Comparison of ENCODE assay signal across 8 cellular contexts in genomic region chr4:118850813-118851173, GRCh38. TPM values are rescaled to one million over a fixed set of nuclear protein-coding genes. Genes with fewer than 3 reads are reported as not detected.
A peak's percentile ranks its signal among the peaks of the same experiment; 100 is the strongest.
DNase-seq lines count a peak whose midpoint lies in the region; ATAC-seq lines count a peak whose summit lies in the region.

No MANE protein-coding gene starts in this region.

- peak overlapping the region; percentile 95 for H3K4me3 Mint-ChIP-seq in memory B cell

- H3K27ac Mint-ChIP-seq in activated naive CD4-positive, alpha-beta T cell treated with anti-CD3 and anti-CD28 coated beads, Interleukin-2, amount 50 U/mL, for 72 hours, result peak overlapping the region; percentile 92 to 96
- H3K27ac Mint-ChIP-seq in memory B cell, result peak overlapping the region; percentile 92

- DNase-seq in activated naive CD4-positive, alpha-beta T cell treated with anti-CD3 and anti-CD28 coated beads, Interleukin-2, amount 50 U/mL, for 72 hours (ENCODE audit: low spot score in 2 of 2), result no peak
- DNase-seq in memory B cell (ENCODE audit: low spot score in 2 of 2), result no peak
- DNase-seq in NCI-H2107 treated with DMSO at 0.1 percent for 48 hours (lab: John Stamatoyannopoulos, UW; ENCODE audit: unreplicated experiment), result no peak
- no peak for DNase-seq in NCI-H69 (lab: John Stamatoyannopoulos, UW)
- DNase-seq in occipital lobe (lab: John Stamatoyannopoulos, UW), result no peak

- peaks cover 15% of the 10 kb centered on the region for H3K4me1 Mint-ChIP-seq in memory B cell

- peaks cover 10 to 23% of the 10 kb centered on the region in 2 donors for H3K36me3 Mint-ChIP-seq in activated naive CD4-positive, alpha-beta T cell treated with anti-CD3 and anti-CD28 coated beads, Interleukin-2, amount 50 U/mL, for 72 hours
- H3K36me3 Mint-ChIP-seq in memory B cell, result peaks cover 2% of the 10 kb centered on the region

- H3K27me3 Mint-ChIP-seq in memory B cell, result peaks cover 3% of the 10 kb centered on the region

- ATAC-seq in GM18858 (IDR thresholded peaks at IDR 0.05; ENCODE audit: unreplicated experiment) (peak; percentile 19), HG02763 (IDR thresholded peaks at IDR 0.05; ENCODE audit: unreplicated experiment) (peak; percentile 24), memory B cell (ENCODE audit: low read depth) (no peak), HG03196 (IDR thresholded peaks at IDR 0.05; ENCODE audit: unreplicated experiment) (no peak)
- ATAC-seq in activated naive CD4-positive, alpha-beta T cell treated with anti-CD3 and anti-CD28 coated beads, Interleukin-2, amount 50 U/mL, for 72 hours, result peak; percentile 72 to 75

- peaks cover 9 to 12% of the 10 kb centered on the region in 2 donors for H3K9me3 Mint-ChIP-seq in activated naive CD4-positive, alpha-beta T cell treated with anti-CD3 and anti-CD28 coated beads, Interleukin-2, amount 50 U/mL, for 72 hours
- H3K9me3 Mint-ChIP-seq in memory B cell, result no peaks in the 10 kb centered on the region

RNA-seq across cellular contexts. Expression of gene SEC24D, which starts 14.9 kb away (rescaled TPM):
- 10 to 100 TPM; 36.4 to 45.7 TPM for total RNA-seq in activated naive CD4-positive, alpha-beta T cell treated with anti-CD3 and anti-CD28 coated beads, Interleukin-2, amount 50 U/mL, for 72 hours
- 10.1 TPM for total RNA-seq in occipital lobe

RNA-seq across cellular contexts. Expression of gene SYNPO2, which starts 37.9 kb away (rescaled TPM):
- under 1 TPM; 0.18 to 0.27 TPM for total RNA-seq in activated naive CD4-positive, alpha-beta T cell treated with anti-CD3 and anti-CD28 coated beads, Interleukin-2, amount 50 U/mL, for 72 hours
- 2.3 TPM for total RNA-seq in occipital lobe

Comparison
In these comparisons a context has a peak if more than half of its experiments do, and no peak if none do; other contexts are left out.
1. ATAC-seq: peak in GM18858 (single experiment), HG02763 (single experiment) and activated naive CD4-positive, alpha-beta T cell treated with anti-CD3 and anti-CD28 coated beads, Interleukin-2, amount 50 U/mL, for 72 hours (2 of 2); none in memory B cell (single experiment) and HG03196 (single experiment).